8 cellular contexts compared by ENCODE assay signal in genomic region chr5:14869286-14870164, GRCh38. TPM values are rescaled to one million over a fixed set of nuclear protein-coding genes. Genes with fewer than 3 reads are reported as not detected.
DNase-seq lines count a peak whose midpoint lies in the region; TF ChIP-seq lines count a peak whose summit lies in the region.

No MANE protein-coding gene starts in this region.

- peak; percentile 14 for DNase-seq in activated T-cell treated with anti-CD3 and anti-CD28 coated beads for 48 hours (ENCODE audit: low read depth)
- DNase-seq in activated T-cell treated with anti-CD3 and anti-CD28 coated beads for 4 hours: no peak
- DNase-seq in amniotic epithelial cell (ENCODE audit: low read depth): peak; percentile 39
- no peak for DNase-seq in mesothelial cell of epicardium (ENCODE audit: low spot score in 2 of 2, unreplicated experiment in 2 of 2)
- DNase-seq in activated gamma-delta T cell treated with Interleukin-2 at 50 U/mL for 16 hours: no peak
- no peak for DNase-seq in NCI-H128 (lab: John Stamatoyannopoulos, UW; ENCODE audit: unreplicated experiment)
- no peak for DNase-seq in germinal center (ENCODE audit: low spot score)

- WGBS in thymus: 61% methylated on average over 11 of the region's 11 CpGs

- H3K4me3 ChIP-seq in thymus (ENCODE audit: low read length): peak overlapping the region; percentile 82

- peaks cover 7% of the 10 kb centered on the region for H3K4me1 ChIP-seq in thymus (ENCODE audit: control insufficient read depth, insufficient read depth, low read length)

- H3K27ac Mint-ChIP-seq in mesothelial cell of epicardium: peak overlapping the region; percentile 26

- peak overlapping the region; percentile 33 for H3K27ac ChIP-seq in thymus (ENCODE audit: low read depth)

- no peak for TF ChIP-seq CTCF in mesothelial cell of epicardium (IDR thresholded peaks at IDR 0.05; ENCODE audit: unreplicated experiment)

- no peaks in the 10 kb centered on the region for H3K9me3 Mint-ChIP-seq in mesothelial cell of epicardium

- H3K36me3 Mint-ChIP-seq in mesothelial cell of epicardium: no peaks in the 10 kb centered on the region

- H3K27me3 Mint-ChIP-seq in mesothelial cell of epicardium (ENCODE audit: low read depth): peaks cover 24% of the 10 kb centered on the region

- H3K9me3 ChIP-seq in thymus (ENCODE audit: control insufficient read depth): no peaks in the 10 kb centered on the region

- no peaks in the 10 kb centered on the region for H3K36me3 ChIP-seq in thymus (ENCODE audit: control insufficient read depth, insufficient read depth)

- peaks cover 2% of the 10 kb centered on the region for H3K27me3 ChIP-seq in thymus (ENCODE audit: control insufficient read depth, insufficient read depth)

- H3K4me3 Mint-ChIP-seq in mesothelial cell of epicardium: peak overlapping the region; percentile 77

- peaks cover 26% of the 10 kb centered on the region for H3K4me1 Mint-ChIP-seq in mesothelial cell of epicardium

RNA-seq across cellular contexts. Expression of gene ANKH, which starts 2.1 kb away (rescaled TPM):
- 39.1 to 39.7 TPM (median 39.4 TPM) in 3 replicates for total RNA-seq in mesothelial cell of epicardium
- polyA plus RNA-seq in thymus: 29.8 TPM

Comparison
In these comparisons a context has a peak if more than half of its experiments do, and no peak if none do; other contexts are left out.
1. DNase-seq: peak in activated T-cell treated with anti-CD3 and anti-CD28 coated beads for 48 hours (single experiment) and amniotic epithelial cell (single experiment); none in activated T-cell treated with anti-CD3 and anti-CD28 coated beads for 4 hours (single experiment), mesothelial cell of epicardium (0 of 2), activated gamma-delta T cell treated with Interleukin-2 at 50 U/mL for 16 hours (single experiment), NCI-H128 (single experiment) and germinal center (single experiment).